Comparison of ENCODE assay signal across 9 cellular contexts in genomic region chr3:49172616-49173041, GRCh38. TPM values are rescaled to one million over a fixed set of nuclear protein-coding genes. Genes with fewer than 3 reads are reported as not detected.
A peak's percentile ranks its signal among the peaks of the same experiment; 100 is the strongest.
DNase-seq lines count a peak whose midpoint lies in the region; ATAC-seq and TF ChIP-seq lines count a peak whose summit lies in the region.
"Had no signal": no experiment of that assay in that cellular context is flagged by ENCODE, and none has a peak within 500 bp of the region (broad histone marks: within the 10 kb centered on the region; RNA-seq: fewer than 3 reads in every experiment).

No MANE protein-coding gene starts in this region.

- no peak for TF ChIP-seq POLR2A in transverse colon (IDR thresholded peaks at IDR 0.05)

- H3K27me3 ChIP-seq in duodenal mucosa (ENCODE audit: control insufficient read depth in 1 of 2, insufficient read depth in 2 of 2, low read length in 2 of 2) (no peaks in the 10 kb centered on the region), muscle layer of duodenum (ENCODE audit: low read depth, low read length) (no peaks in the 10 kb centered on the region), transverse colon (no peaks in the 10 kb centered on the region)

- H3K9me3 ChIP-seq in duodenal mucosa (ENCODE audit: control insufficient read depth in 1 of 2, low read length in 2 of 2): no peaks in the 10 kb centered on the region
- H3K9me3 ChIP-seq in muscle layer of duodenum (ENCODE audit: control insufficient read depth in 1 of 2, low read length in 2 of 2): no peaks in the 10 kb centered on the region
- H3K9me3 ChIP-seq in transverse colon: no peaks in the 10 kb centered on the region

- no peak for TF ChIP-seq EP300 in transverse colon (IDR thresholded peaks at IDR 0.05; ENCODE audit: low read depth)

- H3K27ac Mint-ChIP-seq in T-helper 2 cell treated with Interferon-gamma antibody and Interleukin-4, amounts not matched to agents 5 μg/mL and 100 μg/mL, for 36 hours: no peak overlapping the region

- H3K36me3 ChIP-seq in duodenal mucosa (ENCODE audit: control insufficient read depth in 1 of 2, insufficient read depth in 2 of 2, low read length in 2 of 2): no peaks in the 10 kb centered on the region
- peaks cover 15 to 23% of the 10 kb centered on the region in 2 donors for H3K36me3 ChIP-seq in muscle layer of duodenum (ENCODE audit: control insufficient read depth in 1 of 2, insufficient read depth in 2 of 2, low read length in 2 of 2)
- no peaks in the 10 kb centered on the region for H3K36me3 ChIP-seq in transverse colon

- in situ Hi-C loops in transverse colon (cut with MboI; ENCODE audit: low pct_ligation_motif_present in 1 of 4, low pct_unique_long_range_greater_than_20kb in 1 of 4, low sequenced_read_pairs in 3 of 4): loop anchor here in 2 of 4 donors (25.0 kb wide), 1 partner anchor 265 kb away; the partner anchor contains the start of gene NICN1 (in 2 of the 2)

- DNase-seq in T-helper 2 cell treated with Interferon-gamma antibody and Interleukin-4, amounts not matched to agents 5 μg/mL and 100 μg/mL, for 36 hours (ENCODE audit: low spot score): no peak
- DNase-seq in T-helper 2 cell (no peak), transverse colon (no peak), posterior vena cava (ENCODE audit: low spot score) (no peak), NCI-H2029 treated with DMSO at 0.1 percent for 48 hours (lab: John Stamatoyannopoulos, UW) (no peak)
- DNase-seq: activated effector memory CD4-positive, alpha-beta T cell treated with anti-CD3 and anti-CD28 coated beads, Interleukin-2, amount 50 U/mL, for 16 hours had no signal

- H3K36me3 Mint-ChIP-seq in T-helper 2 cell treated with Interferon-gamma antibody and Interleukin-4, amounts not matched to agents 5 μg/mL and 100 μg/mL, for 36 hours (ENCODE audit: low read depth): no peaks in the 10 kb centered on the region

- no peaks in the 10 kb centered on the region for H3K9me3 Mint-ChIP-seq in T-helper 2 cell treated with Interferon-gamma antibody and Interleukin-4, amounts not matched to agents 5 μg/mL and 100 μg/mL, for 36 hours

- H3K9ac ChIP-seq in duodenal mucosa (ENCODE audit: low read depth in 1 of 2, low read length in 2 of 2): peak overlapping the region; percentile 83 to 94

- H3K4me3 ChIP-seq in duodenal mucosa (ENCODE audit: low read depth in 1 of 2, low read length in 2 of 2): peak overlapping the region; percentile 87 to 96
- peak overlapping the region; percentile 77 to 87 for H3K4me3 ChIP-seq in muscle layer of duodenum (ENCODE audit: low read depth in 1 of 2, low read length in 2 of 2)
- H3K4me3 ChIP-seq in transverse colon: peak overlapping the region in 3 of 4 donors; percentile 55 to 66 (median 59)

- ATAC-seq in HG03139 (IDR thresholded peaks at IDR 0.05; ENCODE audit: unreplicated experiment): no peak

- H3K4me3 Mint-ChIP-seq in T-helper 2 cell treated with Interferon-gamma antibody and Interleukin-4, amounts not matched to agents 5 μg/mL and 100 μg/mL, for 36 hours: peak overlapping the region; percentile 29

- intact Hi-C loops in transverse colon (cut with DNase I; ENCODE audit: low total_unique reads): loop anchor here (5.0 kb wide), 1 partner anchor 105 kb away; the partner anchor contains the start of gene C3orf62
- intact Hi-C loops in posterior vena cava (cut with DNase I): no loop called here

- H3K4me1 ChIP-seq in duodenal mucosa (ENCODE audit: control insufficient read depth in 1 of 2, insufficient read depth in 2 of 2, low read length in 2 of 2): peaks cover 23 to 30% of the 10 kb centered on the region in 2 donors
- H3K4me1 ChIP-seq in muscle layer of duodenum (ENCODE audit: control insufficient read depth in 1 of 2, insufficient read depth in 2 of 2, low read length in 2 of 2): peaks cover 10 to 36% of the 10 kb centered on the region in 2 donors
- peaks cover 8 to 36% (median 31%) of the 10 kb centered on the region in 4 donors for H3K4me1 ChIP-seq in transverse colon

- H3K27me3 Mint-ChIP-seq in T-helper 2 cell treated with Interferon-gamma antibody and Interleukin-4, amounts not matched to agents 5 μg/mL and 100 μg/mL, for 36 hours (ENCODE audit: low read depth): no peaks in the 10 kb centered on the region

- H3K27ac ChIP-seq in duodenal mucosa (ENCODE audit: low read depth, low read length) (no peak overlapping the region), muscle layer of duodenum (ENCODE audit: low read length) (peak overlapping the region; percentile 77), transverse colon (peak overlapping the region; percentile 66 to 88 (median 83))

- 66% methylated on average over 4 of the region's 6 CpGs; no CpG with 5 or more reads in 1 of the 2 donors for WGBS in transverse colon (ENCODE audit: low coverage in 1 of 2), 2 donors

- peaks cover 4% of the 10 kb centered on the region for H3K4me1 Mint-ChIP-seq in T-helper 2 cell treated with Interferon-gamma antibody and Interleukin-4, amounts not matched to agents 5 μg/mL and 100 μg/mL, for 36 hours (ENCODE audit: low read depth)

- TF ChIP-seq CTCF in transverse colon (IDR thresholded peaks at IDR 0.05): no peak

RNA-seq across cellular contexts. Expression of gene KLHDC8B, which starts 1.2 kb away (rescaled TPM):
- total RNA-seq in transverse colon (10 to 100 TPM in 2 of 4 donors, 1 to 10 TPM in 2; 4.5 to 23.5 (median 13.4) TPM), posterior vena cava (10 to 100 TPM; 29.8 to 31.9 TPM)

RNA-seq across cellular contexts. Expression of gene CCDC71, which starts 6.5 kb away (rescaled TPM):
- total RNA-seq in transverse colon (10 to 100 TPM; 26.2 to 33.9 (median 31.3) TPM), posterior vena cava (10 to 100 TPM; 14.1 to 14.3 TPM)

RNA-seq across cellular contexts. Expression of gene LAMB2, which starts 39.8 kb away (rescaled TPM):
- total RNA-seq in transverse colon (100 to 1,000 TPM; 141 to 290 (median 177) TPM), posterior vena cava (100 to 1,000 TPM; 299 to 503 TPM)

RNA-seq across cellular contexts. Expression of gene USP19, which starts 52.0 kb away (rescaled TPM):
- total RNA-seq in transverse colon (10 to 100 TPM; 66.5 to 86.2 (median 71.7) TPM), posterior vena cava (10 to 100 TPM; 34.1 to 40.4 TPM)
